ENCODE assay signal across 22 cellular contexts in genomic region chr9:137167113-137167751, GRCh38. TPM values are rescaled to one million over a fixed set of nuclear protein-coding genes. Genes with fewer than 3 reads are reported as not detected.
A peak's percentile ranks its signal among the peaks of the same experiment; 100 is the strongest.
DNase-seq lines count a peak whose midpoint lies in the region; ATAC-seq, FAIRE-seq and TF ChIP-seq lines count a peak whose summit lies in the region.
"Had no signal": no experiment of that assay in that cellular context is flagged by ENCODE, and none has a peak within 500 bp of the region (broad histone marks: within the 10 kb centered on the region; RNA-seq: fewer than 3 reads in every experiment).

No MANE protein-coding gene starts in this region.

- DNase-seq in HepG2 (ENCODE audit: low spot score) (no peak), right lobe of liver (no peak), NB4 (ENCODE audit: low read depth) (peak; percentile 39), cerebellar cortex (ENCODE audit: low spot score) (peak; percentile 32), GF-D8 (lab: John Stamatoyannopoulos, UW) (no peak)
- no peak for DNase-seq in stimulated activated CD4-positive, alpha-beta T cell treated with anti-CD3 and anti-CD28 coated beads, Interleukin-1b, Interleukin-23, amount 100 ng/mL, for 48 hours
- no peak for DNase-seq in activated CD4-positive, alpha-beta T cell treated with anti-CD3 and anti-CD28 coated beads for 1 hour
- DNase-seq: AML-193; DMS153; KG1; left lung; NCI-H1436 treated with DMSO at 0.1 percent for 48 hours; pancreas; stimulated activated CD4-positive, alpha-beta T cell treated with anti-CD3 and anti-CD28 coated beads, Interleukin-4, amount 100 ng/mL, for 4 hours had no signal

- H3K79me2 ChIP-seq in HepG2 (ENCODE audit: insufficient read depth, low read length), result no peaks in the 10 kb centered on the region

- H3K4me1 ChIP-seq in HepG2 (ENCODE audit: insufficient read depth, low read length), result peaks cover 9% of the 10 kb centered on the region
- H3K4me1 ChIP-seq in right lobe of liver, result peaks cover 0 to 30% (median 0%) of the 10 kb centered on the region in 4 donors

- H3K4me3 ChIP-seq in HepG2 (replicated peaks in 1 of 3; ENCODE audit: insufficient read depth in 1 of 3, low read depth in 2 of 3, low read length in 3 of 3) (no peak overlapping the region), right lobe of liver (no peak overlapping the region), NB4 (ENCODE audit: low read depth, low read length) (no peak overlapping the region)
- H3K4me3 ChIP-seq: left lung had no signal

- H3K9me3 ChIP-seq in HepG2 (ENCODE audit: low read length), result no peaks in the 10 kb centered on the region
- no peaks in the 10 kb centered on the region for H3K9me3 ChIP-seq in right lobe of liver
- H3K9me3 ChIP-seq: left lung, pancreas, thoracic aorta had no signal

- H3K9ac ChIP-seq in HepG2 (ENCODE audit: insufficient read depth, low read depth, low read length), result no peak overlapping the region

- CTCF ChIA-PET in HepG2 (lab: Yijun Ruan, JAX; ENCODE audit: low intra/inter-chr PET ratio, low total read pairs), result no interaction called here

- H3K4me2 ChIP-seq in HepG2 (ENCODE audit: low read depth, low read length), result 0 out of 2 replicates have a peak overlapping the region, but pooled peaks have one; percentile 18

- FAIRE-seq in HepG2 (lab: Jason Lieb, UNC), result no peak
- FAIRE-seq: frontal cortex, pancreas had no signal

- in situ Hi-C loops in HepG2 (cut with HindIII; ENCODE audit: extremely low pct_ligation_motif_present, low pct_unique_long_range_greater_than_20kb), result no loop called here

- TF ChIP-seq CTCF in HepG2 (CRISPR knock-in tag; IDR thresholded peaks at IDR 0.05), result no peak
- no peak for TF ChIP-seq CTCF in right lobe of liver (IDR thresholded peaks at IDR 0.05)
- no peak for TF ChIP-seq CTCF in NB4 (IDR thresholded peaks at IDR 0.05; ENCODE audit: low read depth, low read length)

- no peak for TF ChIP-seq POLR2A in HepG2 (IDR thresholded peaks at IDR 0.05; ENCODE audit: insufficient read depth in 1 of 2, low read depth in 2 of 2, low read length in 2 of 2)
- no peak for TF ChIP-seq POLR2A in right lobe of liver (IDR thresholded peaks at IDR 0.05)
- no peak for TF ChIP-seq POLR2A in NB4 (IDR thresholded peaks at IDR 0.05; ENCODE audit: extremely low read depth, insufficient read length)

- ATAC-seq in HepG2, result no peak
- no peak for ATAC-seq in right lobe of liver
- no peak for ATAC-seq in HG02610 (IDR thresholded peaks at IDR 0.05; ENCODE audit: unreplicated experiment)

- H4K20me1 ChIP-seq in HepG2 (ENCODE audit: insufficient read depth, low read length), result no peaks in the 10 kb centered on the region

- H3K27ac ChIP-seq in HepG2 (ENCODE audit: extremely low read length, insufficient read depth, low read length) (no peak overlapping the region), right lobe of liver (no peak overlapping the region)
- H3K27ac ChIP-seq: left lung, pancreas, thoracic aorta had no signal

- no CpG with 5 or more reads among the region's 48 CpGs for WGBS in HepG2 (ENCODE audit: low lambda C conversion rate)
- WGBS in right lobe of liver (ENCODE audit: insufficient coverage, low coverage, low lambda C conversion rate, missing lambda C conversion rate), result 0% methylated on average over 7 of the region's 48 CpGs

- intact Hi-C loops in HepG2 (cut with micrococcal nuclease; ENCODE audit: unreplicated experiment) (no loop called here), right lobe of liver (cut with DNase I) (loop anchor here in 1 of 2 donors (10.0 kb wide), 1 partner anchor 608 kb away; no protein-coding TSS in a partner anchor)

- TF ChIP-seq EP300 in HepG2 (IDR thresholded peaks at IDR 0.05; ENCODE audit: low read depth in 2 of 2, low read length in 2 of 2), result no peak
- no peak for TF ChIP-seq EP300 in HepG2 (CRISPR knock-in tag; IDR thresholded peaks at IDR 0.05; ENCODE audit: borderline replicate concordance)

- H3K36me3 ChIP-seq in HepG2 (replicated peaks in 1 of 2; ENCODE audit: control insufficient read depth in 1 of 2, insufficient read depth in 2 of 2, low read length in 2 of 2) (no peaks in the 10 kb centered on the region), right lobe of liver (no peaks in the 10 kb centered on the region)
- H3K36me3 ChIP-seq: left lung, pancreas, thoracic aorta had no signal

- no peak for TF ChIP-seq RAD21 in HepG2 (CRISPR knock-in tag; IDR thresholded peaks at IDR 0.05)

- H3K27me3 ChIP-seq in HepG2 (ENCODE audit: control insufficient read depth in 1 of 2, insufficient read depth in 2 of 2, low read length in 2 of 2) (peaks cover 13 to 91% of the 10 kb centered on the region in 2 experiments; a peak in 3 of 5 replicates), right lobe of liver (peaks cover 3 to 64% of the 10 kb centered on the region in 2 donors)

- POLR2A ChIA-PET in HepG2 (lab: Yijun Ruan, JAX), result interaction anchor here (1.3 kb wide), 1 partner anchor 22 kb away, joined by 4 read pairs; no protein-coding TSS in a partner anchor

- no peak overlapping the region for H2AFZ ChIP-seq in HepG2 (ENCODE audit: low read length)

- no TSS peak for BruUV-seq in HepG2 (replicated peaks; lab: Mats Ljungman, UMichigan)

RNA-seq across cellular contexts. Expression of gene LRRC26, which starts 2.6 kb away (rescaled TPM):
- total RNA-seq in HepG2 (2016; rRNA removed; fragmentation: Illumina TruSeq; extraction: Trizol) (not detected in 2 replicates), right lobe of liver (under 1 TPM in 2 of 6 experiments, not detected in 4; 0.17 to 0.18 TPM)
- total RNA-seq in HepG2 (2016; cell fraction: cytosol; rRNA removed; fragmentation: Illumina TruSeq; extraction: Trizol; ENCODE audit: low read depth), result not detected in 2 replicates
- not detected in 2 replicates for total RNA-seq in HepG2 (2016; cell fraction: insoluble cytoplasmic fraction; rRNA removed; fragmentation: Illumina TruSeq; extraction: Trizol)
- not detected in 2 replicates for total RNA-seq in HepG2 (2016; cell fraction: membrane; rRNA removed; fragmentation: Illumina TruSeq; extraction: Trizol)
- total RNA-seq in HepG2 (2016; cell fraction: nucleus; rRNA removed; fragmentation: Illumina TruSeq; extraction: Trizol), result not detected in 2 replicates
- not detected in 2 replicates for polyA plus RNA-seq in HepG2 (2011; rRNA removed)
- 0.09 TPM in 1 of 2 replicates, not detected in the other for polyA plus RNA-seq in HepG2 (2011; cell fraction: cytosol; rRNA removed)
- polyA plus RNA-seq in HepG2 (2011; cell fraction: nucleus; rRNA removed), result 0.18 and 0.26 TPM in 2 replicates
- not detected in 2 replicates for polyA plus RNA-seq in HepG2 (2012)
- polyA plus RNA-seq in HepG2 (2016; cell fraction: cytosol; fragmentation: Illumina TruSeq; extraction: Trizol; ENCODE audit: low read depth), result not detected in 2 replicates
- not detected in 2 replicates for polyA plus RNA-seq in HepG2 (2016; cell fraction: insoluble cytoplasmic fraction; fragmentation: Illumina TruSeq; extraction: Trizol; ENCODE audit: low read depth)
- polyA plus RNA-seq in HepG2 (2016; cell fraction: membrane; fragmentation: Illumina TruSeq; extraction: Trizol; ENCODE audit: low read depth), result not detected in 2 replicates
- polyA plus RNA-seq in HepG2 (2016; cell fraction: nucleus; fragmentation: Illumina TruSeq; extraction: Trizol; ENCODE audit: insufficient read depth, low read depth), result not detected in 2 replicates
- polyA minus RNA-seq in HepG2 (2011; rRNA and poly(A)+ RNA removed; ENCODE audit: low replicate concordance), result 0.21 TPM in 1 of 2 replicates, not detected in the other
- polyA minus RNA-seq in HepG2 (2011; cell fraction: cytosol; rRNA and poly(A)+ RNA removed), result not detected in 2 replicates
- not detected in 2 replicates for polyA minus RNA-seq in HepG2 (2011; cell fraction: nucleus; rRNA and poly(A)+ RNA removed)
- total RNA-seq: activated CD8-positive, alpha-beta memory T cell treated with anti-CD3 and anti-CD28 coated beads for 36 hours; skeletal muscle tissue; T-helper 1 cell treated with Interleukin-12 subunit alpha and Interleukin-12 subunit beta and Interleukin-4 antibody, amounts not matched to agents 30 ng/mL and 1 ng/mL, for 36 hours; thoracic aorta had no signal
- polyA plus RNA-seq: pancreas had no signal

RNA-seq across cellular contexts. Expression of gene TMEM210, which starts 4.6 kb away (rescaled TPM):
- total RNA-seq in HepG2 (2016; rRNA removed; fragmentation: Illumina TruSeq; extraction: Trizol), result not detected in 2 replicates
- total RNA-seq in HepG2 (2016; cell fraction: cytosol; rRNA removed; fragmentation: Illumina TruSeq; extraction: Trizol; ENCODE audit: low read depth), result not detected in 2 replicates
- total RNA-seq in HepG2 (2016; cell fraction: insoluble cytoplasmic fraction; rRNA removed; fragmentation: Illumina TruSeq; extraction: Trizol), result not detected in 2 replicates
- not detected in 2 replicates for total RNA-seq in HepG2 (2016; cell fraction: membrane; rRNA removed; fragmentation: Illumina TruSeq; extraction: Trizol)
- total RNA-seq in HepG2 (2016; cell fraction: nucleus; rRNA removed; fragmentation: Illumina TruSeq; extraction: Trizol), result not detected in 2 replicates
- polyA plus RNA-seq in HepG2 (2011; rRNA removed), result not detected in 2 replicates
- not detected in 2 replicates for polyA plus RNA-seq in HepG2 (2011; cell fraction: cytosol; rRNA removed)
- polyA plus RNA-seq in HepG2 (2011; cell fraction: nucleus; rRNA removed), result not detected in 2 replicates
- not detected in 2 replicates for polyA plus RNA-seq in HepG2 (2012)
- not detected in 2 replicates for polyA plus RNA-seq in HepG2 (2016; cell fraction: cytosol; fragmentation: Illumina TruSeq; extraction: Trizol; ENCODE audit: low read depth)
- not detected in 2 replicates for polyA plus RNA-seq in HepG2 (2016; cell fraction: insoluble cytoplasmic fraction; fragmentation: Illumina TruSeq; extraction: Trizol; ENCODE audit: low read depth)
- polyA plus RNA-seq in HepG2 (2016; cell fraction: membrane; fragmentation: Illumina TruSeq; extraction: Trizol; ENCODE audit: low read depth), result not detected in 2 replicates
- polyA plus RNA-seq in HepG2 (2016; cell fraction: nucleus; fragmentation: Illumina TruSeq; extraction: Trizol; ENCODE audit: insufficient read depth, low read depth), result not detected in 2 replicates
- polyA minus RNA-seq in HepG2 (2011; rRNA and poly(A)+ RNA removed; ENCODE audit: low replicate concordance), result 0.19 TPM in 1 of 2 replicates, not detected in the other
- not detected in 2 replicates for polyA minus RNA-seq in HepG2 (2011; cell fraction: cytosol; rRNA and poly(A)+ RNA removed)
- not detected in 2 replicates for polyA minus RNA-seq in HepG2 (2011; cell fraction: nucleus; rRNA and poly(A)+ RNA removed)
- total RNA-seq in right lobe of liver, result not detected
- total RNA-seq: activated CD8-positive, alpha-beta memory T cell treated with anti-CD3 and anti-CD28 coated beads for 36 hours; activated T-helper 2 cell treated with anti-CD3 and anti-CD28 coated beads, Interferon-gamma antibody, Interleukin-2, Interleukin-4, amounts not matched to agents 10 μg/mL and 5 μg/mL and 100 μg/mL, durations not matched to agents 14 hours and 24 hours and 36 hours; cerebellum; frontal cortex; left lung; pancreas; skeletal muscle tissue; T-helper 1 cell treated with Interleukin-12 subunit alpha and Interleukin-12 subunit beta and Interleukin-4 antibody, amounts not matched to agents 30 ng/mL and 1 ng/mL, for 36 hours; thoracic aorta had no signal
- polyA plus RNA-seq: pancreas had no signal

RNA-seq across cellular contexts. Expression of gene ANAPC2, which starts 21.1 kb away (rescaled TPM):
- total RNA-seq in HepG2 (2016; rRNA removed; fragmentation: Illumina TruSeq; extraction: Trizol) (7.4 and 12.3 TPM in 2 replicates), right lobe of liver (10 to 100 TPM; 16.1 to 36.5 (median 27.9) TPM)
- 22.4 and 23.5 TPM in 2 replicates for total RNA-seq in HepG2 (2016; cell fraction: cytosol; rRNA removed; fragmentation: Illumina TruSeq; extraction: Trizol; ENCODE audit: low read depth)
- total RNA-seq in HepG2 (2016; cell fraction: insoluble cytoplasmic fraction; rRNA removed; fragmentation: Illumina TruSeq; extraction: Trizol), result 6.6 and 15.0 TPM in 2 replicates
- 6.3 and 6.7 TPM in 2 replicates for total RNA-seq in HepG2 (2016; cell fraction: membrane; rRNA removed; fragmentation: Illumina TruSeq; extraction: Trizol)
- 17.6 and 21.6 TPM in 2 replicates for total RNA-seq in HepG2 (2016; cell fraction: nucleus; rRNA removed; fragmentation: Illumina TruSeq; extraction: Trizol)
- 15.4 and 21.6 TPM in 2 replicates for polyA plus RNA-seq in HepG2 (2011; rRNA removed)
- 5.4 and 9.8 TPM in 2 replicates for polyA plus RNA-seq in HepG2 (2011; cell fraction: cytosol; rRNA removed)
- 144 and 175 TPM in 2 replicates for polyA plus RNA-seq in HepG2 (2011; cell fraction: nucleus; rRNA removed)
- 13.6 and 16.6 TPM in 2 replicates for polyA plus RNA-seq in HepG2 (2012)
- polyA plus RNA-seq in HepG2 (2016; cell fraction: cytosol; fragmentation: Illumina TruSeq; extraction: Trizol; ENCODE audit: low read depth), result 2.4 and 3.3 TPM in 2 replicates
- 11.2 and 14.3 TPM in 2 replicates for polyA plus RNA-seq in HepG2 (2016; cell fraction: insoluble cytoplasmic fraction; fragmentation: Illumina TruSeq; extraction: Trizol; ENCODE audit: low read depth)
- 4.1 TPM in 2 replicates for polyA plus RNA-seq in HepG2 (2016; cell fraction: membrane; fragmentation: Illumina TruSeq; extraction: Trizol; ENCODE audit: low read depth)
- 64.9 and 72.0 TPM in 2 replicates for polyA plus RNA-seq in HepG2 (2016; cell fraction: nucleus; fragmentation: Illumina TruSeq; extraction: Trizol; ENCODE audit: insufficient read depth, low read depth)
- polyA minus RNA-seq in HepG2 (2011; rRNA and poly(A)+ RNA removed; ENCODE audit: low replicate concordance), result 27.3 and 55.4 TPM in 2 replicates
- 14.7 and 17.5 TPM in 2 replicates for polyA minus RNA-seq in HepG2 (2011; cell fraction: cytosol; rRNA and poly(A)+ RNA removed)
- polyA minus RNA-seq in HepG2 (2011; cell fraction: nucleus; rRNA and poly(A)+ RNA removed), result 33.0 and 36.8 TPM in 2 replicates

RNA-seq across cellular contexts. Expression of gene SSNA1, which starts 21.2 kb away (rescaled TPM):
- 41.2 and 49.4 TPM in 2 replicates for total RNA-seq in HepG2 (2016; rRNA removed; fragmentation: Illumina TruSeq; extraction: Trizol)
- 92.0 and 105 TPM in 2 replicates for total RNA-seq in HepG2 (2016; cell fraction: cytosol; rRNA removed; fragmentation: Illumina TruSeq; extraction: Trizol; ENCODE audit: low read depth)
- total RNA-seq in HepG2 (2016; cell fraction: insoluble cytoplasmic fraction; rRNA removed; fragmentation: Illumina TruSeq; extraction: Trizol), result 41.5 and 51.7 TPM in 2 replicates
- 94.3 and 110 TPM in 2 replicates for total RNA-seq in HepG2 (2016; cell fraction: membrane; rRNA removed; fragmentation: Illumina TruSeq; extraction: Trizol)
- 19.3 TPM in 2 replicates for total RNA-seq in HepG2 (2016; cell fraction: nucleus; rRNA removed; fragmentation: Illumina TruSeq; extraction: Trizol)
- 35.9 and 44.8 TPM in 2 replicates for polyA plus RNA-seq in HepG2 (2011; rRNA removed)
- polyA plus RNA-seq in HepG2 (2011; cell fraction: cytosol; rRNA removed), result 38.7 and 58.7 TPM in 2 replicates
- 26.1 and 28.6 TPM in 2 replicates for polyA plus RNA-seq in HepG2 (2011; cell fraction: nucleus; rRNA removed)
- 18.0 and 31.4 TPM in 2 replicates for polyA plus RNA-seq in HepG2 (2012)
- 109 and 132 TPM in 2 replicates for polyA plus RNA-seq in HepG2 (2016; cell fraction: cytosol; fragmentation: Illumina TruSeq; extraction: Trizol; ENCODE audit: low read depth)
- 49.3 and 50.3 TPM in 2 replicates for polyA plus RNA-seq in HepG2 (2016; cell fraction: insoluble cytoplasmic fraction; fragmentation: Illumina TruSeq; extraction: Trizol; ENCODE audit: low read depth)
- polyA plus RNA-seq in HepG2 (2016; cell fraction: membrane; fragmentation: Illumina TruSeq; extraction: Trizol; ENCODE audit: low read depth), result 89.4 and 104 TPM in 2 replicates
- 39.2 and 44.3 TPM in 2 replicates for polyA plus RNA-seq in HepG2 (2016; cell fraction: nucleus; fragmentation: Illumina TruSeq; extraction: Trizol; ENCODE audit: insufficient read depth, low read depth)
- 18.2 and 39.2 TPM in 2 replicates for polyA minus RNA-seq in HepG2 (2011; rRNA and poly(A)+ RNA removed; ENCODE audit: low replicate concordance)
- polyA minus RNA-seq in HepG2 (2011; cell fraction: cytosol; rRNA and poly(A)+ RNA removed), result 12.4 and 13.8 TPM in 2 replicates
- 4.1 TPM in 2 replicates for polyA minus RNA-seq in HepG2 (2011; cell fraction: nucleus; rRNA and poly(A)+ RNA removed)
- 10 to 100 TPM; 21.5 to 53.3 (median 25.5) TPM for total RNA-seq in right lobe of liver

RNA-seq across cellular contexts. Expression of gene GRIN1, which starts 28.3 kb away (rescaled TPM):
- not detected in 2 replicates for total RNA-seq in HepG2 (2016; rRNA removed; fragmentation: Illumina TruSeq; extraction: Trizol)
- total RNA-seq in HepG2 (2016; cell fraction: cytosol; rRNA removed; fragmentation: Illumina TruSeq; extraction: Trizol; ENCODE audit: low read depth), result not detected in 2 replicates
- total RNA-seq in HepG2 (2016; cell fraction: insoluble cytoplasmic fraction; rRNA removed; fragmentation: Illumina TruSeq; extraction: Trizol), result not detected in 2 replicates
- not detected in 2 replicates for total RNA-seq in HepG2 (2016; cell fraction: membrane; rRNA removed; fragmentation: Illumina TruSeq; extraction: Trizol)
- 0.09 TPM in 1 of 2 replicates, not detected in the other for total RNA-seq in HepG2 (2016; cell fraction: nucleus; rRNA removed; fragmentation: Illumina TruSeq; extraction: Trizol)
- polyA plus RNA-seq in HepG2 (2011; rRNA removed), result 0.05 and 0.13 TPM in 2 replicates
- 0.04 and 0.16 TPM in 2 replicates for polyA plus RNA-seq in HepG2 (2011; cell fraction: cytosol; rRNA removed)
- polyA plus RNA-seq in HepG2 (2011; cell fraction: nucleus; rRNA removed), result 0.64 and 1.3 TPM in 2 replicates
- polyA plus RNA-seq in HepG2 (2012), result 0.32 and 0.40 TPM in 2 replicates
- not detected in 2 replicates for polyA plus RNA-seq in HepG2 (2016; cell fraction: cytosol; fragmentation: Illumina TruSeq; extraction: Trizol; ENCODE audit: low read depth)
- polyA plus RNA-seq in HepG2 (2016; cell fraction: insoluble cytoplasmic fraction; fragmentation: Illumina TruSeq; extraction: Trizol; ENCODE audit: low read depth), result not detected in 2 replicates
- not detected in 2 replicates for polyA plus RNA-seq in HepG2 (2016; cell fraction: membrane; fragmentation: Illumina TruSeq; extraction: Trizol; ENCODE audit: low read depth)
- not detected in 2 replicates for polyA plus RNA-seq in HepG2 (2016; cell fraction: nucleus; fragmentation: Illumina TruSeq; extraction: Trizol; ENCODE audit: insufficient read depth, low read depth)
- polyA minus RNA-seq in HepG2 (2011; rRNA and poly(A)+ RNA removed; ENCODE audit: low replicate concordance), result 0.05 and 0.06 TPM in 2 replicates
- polyA minus RNA-seq in HepG2 (2011; cell fraction: cytosol; rRNA and poly(A)+ RNA removed), result not detected in 2 replicates
- polyA minus RNA-seq in HepG2 (2011; cell fraction: nucleus; rRNA and poly(A)+ RNA removed), result 0.39 TPM in 1 of 2 replicates, not detected in the other
- not detected for total RNA-seq in right lobe of liver
- total RNA-seq: skeletal muscle tissue, thoracic aorta had no signal

Comparison
In these comparisons a context has a peak if more than half of its experiments do, and no peak if none do; other contexts are left out.
1. DNase-seq: peak in NB4 (single experiment) and cerebellar cortex (single experiment); none in HepG2 (single experiment), right lobe of liver (0 of 3), GF-D8 (single experiment), stimulated activated CD4-positive, alpha-beta T cell treated with anti-CD3 and anti-CD28 coated beads, Interleukin-1b, Interleukin-23, amount 100 ng/mL, for 48 hours (single experiment) and activated CD4-positive, alpha-beta T cell treated with anti-CD3 and anti-CD28 coated beads for 1 hour (single experiment).